Comparison of ENCODE assay signal across 14 cellular contexts in the genomic region with DNA sequence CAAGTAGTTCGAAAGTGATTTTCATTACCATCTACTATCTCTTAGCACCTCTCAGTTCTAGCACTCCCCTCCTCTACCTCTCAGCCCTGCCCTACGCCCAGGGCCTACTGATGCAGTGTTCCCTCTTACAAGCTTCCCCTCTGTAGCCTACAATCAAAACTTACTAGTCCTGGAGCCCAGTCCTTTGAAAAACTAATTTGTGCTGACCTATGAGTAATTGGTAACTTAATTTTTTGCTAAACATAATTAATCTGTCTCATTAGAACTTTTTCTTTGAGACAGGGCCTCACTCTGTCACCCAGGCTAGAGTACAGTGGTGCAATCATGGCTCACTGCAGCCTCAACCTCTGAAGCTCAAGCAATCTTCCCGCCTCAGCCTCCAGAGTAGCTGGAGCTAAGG. TPM values are rescaled to one million over a fixed set of nuclear protein-coding genes. Genes with fewer than 3 reads are reported as not detected.
DNase-seq lines count a peak whose midpoint lies in the region; ATAC-seq and TF ChIP-seq lines count a peak whose summit lies in the region.
"Had no signal": no experiment of that assay in that cellular context is flagged by ENCODE, and none has a peak within 500 bp of the region (broad histone marks: within the 10 kb centered on the region; RNA-seq: fewer than 3 reads in every experiment).

No MANE protein-coding gene starts in this region.

- H4K20me1 ChIP-seq in PC-9 (ENCODE audit: insufficient read depth): no peaks in the 10 kb centered on the region

- no TSS peak for BruUV-seq in PC-9 (replicated peaks; lab: Mats Ljungman, UMichigan)

- H3K27me3 ChIP-seq in PC-9 (ENCODE audit: insufficient read depth, low read depth): no peaks in the 10 kb centered on the region

- peak overlapping the region; percentile 84 for H3K27ac Mint-ChIP-seq in activated CD8-positive, alpha-beta memory T cell treated with anti-CD3 and anti-CD28 coated beads, Interleukin-2, amount 10 ng/mL, durations not matched to agents 7 days and 5 days
- H3K27ac Mint-ChIP-seq: CD4-positive, alpha-beta memory T cell had no signal

- H3K4me1 Mint-ChIP-seq in activated CD8-positive, alpha-beta memory T cell treated with anti-CD3 and anti-CD28 coated beads, Interleukin-2, amount 10 ng/mL, durations not matched to agents 7 days and 5 days: peaks cover 69% of the 10 kb centered on the region

- H3K4me1 ChIP-seq in PC-9 (replicated peaks; ENCODE audit: insufficient read depth) (peaks cover 70% of the 10 kb centered on the region), mucosa of descending colon (ENCODE audit: low read depth) (no peaks in the 10 kb centered on the region)

- no peaks in the 10 kb centered on the region for H3K9me3 Mint-ChIP-seq in activated CD8-positive, alpha-beta memory T cell treated with anti-CD3 and anti-CD28 coated beads, Interleukin-2, amount 10 ng/mL, durations not matched to agents 7 days and 5 days (ENCODE audit: low read depth)

- H3K27me3 Mint-ChIP-seq in activated CD8-positive, alpha-beta memory T cell treated with anti-CD3 and anti-CD28 coated beads, Interleukin-2, amount 10 ng/mL, durations not matched to agents 7 days and 5 days: no peaks in the 10 kb centered on the region
- H3K27me3 Mint-ChIP-seq: CD4-positive, alpha-beta memory T cell had no signal

- DNase-seq in activated CD8-positive, alpha-beta memory T cell treated with anti-CD3 and anti-CD28 coated beads, Interleukin-2, amount 10 ng/mL, durations not matched to agents 7 days and 5 days: no peak
- DNase-seq in activated CD8-positive, alpha-beta memory T cell treated with anti-CD3 and anti-CD28 coated beads for 24 hours: no peak
- DNase-seq in PC-9 (no peak), left lobe of liver (ENCODE audit: low spot score) (no peak), mucosa of descending colon (no peak), omental fat pad (ENCODE audit: low spot score) (no peak), nucleus accumbens (lab: John Stamatoyannopoulos, UW) (no peak)
- DNase-seq: AML-193; CD4-positive, alpha-beta memory T cell; DMS79; NCI-H1092; NCI-H1694 treated with DMSO at 0.1 percent for 48 hours had no signal

- H3K9me2 ChIP-seq in PC-9 (ENCODE audit: insufficient read depth): no peaks in the 10 kb centered on the region

- H3K4me3 Mint-ChIP-seq in activated CD8-positive, alpha-beta memory T cell treated with anti-CD3 and anti-CD28 coated beads, Interleukin-2, amount 10 ng/mL, durations not matched to agents 7 days and 5 days: no peak overlapping the region
- H3K4me3 Mint-ChIP-seq: CD4-positive, alpha-beta memory T cell had no signal

- H3K36me3 ChIP-seq in PC-9 (ENCODE audit: low read depth): 0 out of 2 replicates have a peak, but pooled peaks cover 4% of the 10 kb centered on the region
- H3K36me3 ChIP-seq in mucosa of descending colon (ENCODE audit: low read depth): no peaks in the 10 kb centered on the region

- POLR2A ChIA-PET in PC-9 (lab: Charles Lee; ENCODE audit: unreplicated experiment): no interaction called here

- H3K79me2 ChIP-seq in PC-9 (ENCODE audit: low read depth): peaks cover 96% of the 10 kb centered on the region

- ATAC-seq in activated CD8-positive, alpha-beta memory T cell treated with anti-CD3 and anti-CD28 coated beads, Interleukin-2, amount 10 ng/mL, durations not matched to agents 7 days and 5 days: no peak
- peak; percentile 30 for ATAC-seq in GM19023 (IDR thresholded peaks at IDR 0.05; ENCODE audit: unreplicated experiment)
- ATAC-seq in left lobe of liver: peak; percentile 7
- no peak for ATAC-seq in mucosa of descending colon
- no peak for ATAC-seq in omental fat pad (ENCODE audit: low FRiP score)
- ATAC-seq: HCT116 had no signal

- 0 out of 2 replicates have a peak overlapping the region, but pooled peaks have one; percentile 2 for H3K27ac ChIP-seq in PC-9

- no peak overlapping the region for H2AFZ ChIP-seq in PC-9

- CTCF ChIA-PET in activated CD8-positive, alpha-beta memory T cell treated with anti-CD3 and anti-CD28 coated beads, Interleukin-2, amount 10 ng/mL, durations not matched to agents 7 days and 5 days (lab: Charles Lee): interaction anchor here (0.9 to 2.3 kb wide), 10 partner anchors 11 to 65 kb away, joined by 3 to 9 read pairs (median 4); no protein-coding TSS in a partner anchor
- CTCF ChIA-PET in PC-9 (lab: Charles Lee): no interaction called here

- intact Hi-C loops in PC-9 (cut with micrococcal nuclease; ENCODE audit: unreplicated experiment): no loop called here
- intact Hi-C loops in mucosa of descending colon (cut with DNase I, micrococcal nuclease): no loop called here

- peaks cover 39% of the 10 kb centered on the region for H3K36me3 Mint-ChIP-seq in activated CD8-positive, alpha-beta memory T cell treated with anti-CD3 and anti-CD28 coated beads, Interleukin-2, amount 10 ng/mL, durations not matched to agents 7 days and 5 days

- H3K4me3 ChIP-seq in PC-9: no peak overlapping the region
- H3K4me3 ChIP-seq in mucosa of descending colon: no peak overlapping the region

- no peak overlapping the region for H3K4me2 ChIP-seq in PC-9

- H3F3A ChIP-seq in PC-9 (ENCODE audit: insufficient read depth, low read depth): peaks cover 36% of the 10 kb centered on the region

- TF ChIP-seq CTCF in PC-9 (conservative IDR thresholded peaks at IDR 0.05) (no peak), mucosa of descending colon (IDR thresholded peaks at IDR 0.05) (no peak), omental fat pad (IDR thresholded peaks at IDR 0.05) (no peak)

- no peaks in the 10 kb centered on the region for H3K9me3 ChIP-seq in PC-9 (ENCODE audit: insufficient read depth, low read depth)
- H3K9me3 ChIP-seq in mucosa of descending colon: no peaks in the 10 kb centered on the region

RNA-seq across cellular contexts. Expression of a gene that starts 44.9 kb away (rescaled TPM):
- total RNA-seq in activated CD8-positive, alpha-beta memory T cell treated with anti-CD3 and anti-CD28 coated beads, Interleukin-2, amount 10 ng/mL, durations not matched to agents 7 days and 5 days: 10 to 100 TPM; 16.2 to 26.7 TPM
- total RNA-seq in PC-9 (2021): 23.0 and 27.5 TPM in 2 replicates
- 6.2 TPM for total RNA-seq in left lobe of liver
- total RNA-seq in mucosa of descending colon: 10 to 100 TPM in 1 of 3 donors, 1 to 10 TPM in 2; 5.7 to 10.9 (median 8.5) TPM
- total RNA-seq in omental fat pad: 1 to 10 TPM; 2.2 to 5.6 (median 3.7) TPM

Comparison
In these comparisons a context has a peak if more than half of its experiments do, and no peak if none do; other contexts are left out.
1. ATAC-seq: peak in GM19023 (single experiment) and left lobe of liver (single experiment); none in activated CD8-positive, alpha-beta memory T cell treated with anti-CD3 and anti-CD28 coated beads, Interleukin-2, amount 10 ng/mL, durations not matched to agents 7 days and 5 days (single experiment), mucosa of descending colon (single experiment) and omental fat pad (single experiment).